ENCODE assay signal across 22 cellular contexts in genomic region chr17:39095309-39095686, GRCh38. TPM values are rescaled to one million over a fixed set of nuclear protein-coding genes. Genes with fewer than 3 reads are reported as not detected.
DNase-seq lines count a peak whose midpoint lies in the region; ATAC-seq and TF ChIP-seq lines count a peak whose summit lies in the region.
"Had no signal": no experiment of that assay in that cellular context is flagged by ENCODE, and none has a peak within 500 bp of the region (broad histone marks: within the 10 kb centered on the region; RNA-seq: fewer than 3 reads in every experiment).

No MANE protein-coding gene starts in this region.

- no peak overlapping the region for H3K9ac ChIP-seq in BLaER1

- peaks cover 9% of the 10 kb centered on the region for H3K27me3 Mint-ChIP-seq in activated T-helper 2 cell treated with anti-CD3 and anti-CD28 coated beads, Interferon-gamma antibody, Interleukin-2, Interleukin-4, amounts not matched to agents 10 μg/mL and 5 μg/mL and 100 μg/mL, durations not matched to agents 14 hours and 24 hours and 36 hours (ENCODE audit: low read depth)
- H3K27me3 Mint-ChIP-seq in nephron progenitor cell (ENCODE audit: low read depth, poor library complexity) = peaks cover 7% of the 10 kb centered on the region

- TF ChIP-seq CTCF in right atrium auricular region (IDR thresholded peaks at IDR 0.05) (no peak), nephron progenitor cell (IDR thresholded peaks at IDR 0.05) (no peak)

- DNase-seq in AG08395 (ENCODE audit: low spot score) (peak; percentile 75), right atrium auricular region (ENCODE audit: low spot score) (no peak), NCI-H2171 treated with DMSO at 0.1 percent for 48 hours (lab: John Stamatoyannopoulos, UW) (no peak), nephron progenitor cell (no peak), NCI-H1105 treated with DMSO at 0.1 percent for 48 hours (lab: John Stamatoyannopoulos, UW) (no peak)
- DNase-seq in activated T-helper 2 cell treated with anti-CD3 and anti-CD28 coated beads, Interferon-gamma antibody, Interleukin-2, Interleukin-4, amounts not matched to agents 10 μg/mL and 5 μg/mL and 100 μg/mL, durations not matched to agents 14 hours and 24 hours and 36 hours (ENCODE audit: low spot score) = no peak
- DNase-seq: anterior cingulate cortex; DMS153; gastrocnemius medialis; H7; left lung; NCI-H1048; NCI-H2081 treated with DMSO at 0.1 percent for 48 hours; NCI-H510A treated with DMSO at 0.1 percent for 48 hours; OCI-M1; sigmoid colon; stimulated activated CD4-positive, alpha-beta T cell treated with anti-CD3 and anti-CD28 coated beads, Interleukin-2, amount 100 ng/mL, for 24 hours; T1000; testis had no signal

- H3K27ac Mint-ChIP-seq in activated T-helper 2 cell treated with anti-CD3 and anti-CD28 coated beads, Interferon-gamma antibody, Interleukin-2, Interleukin-4, amounts not matched to agents 10 μg/mL and 5 μg/mL and 100 μg/mL, durations not matched to agents 14 hours and 24 hours and 36 hours = peak overlapping the region; percentile 50
- H3K27ac Mint-ChIP-seq in nephron progenitor cell = no peak overlapping the region
- H3K27ac Mint-ChIP-seq: B cell had no signal

- H3K9me3 Mint-ChIP-seq in activated T-helper 2 cell treated with anti-CD3 and anti-CD28 coated beads, Interferon-gamma antibody, Interleukin-2, Interleukin-4, amounts not matched to agents 10 μg/mL and 5 μg/mL and 100 μg/mL, durations not matched to agents 14 hours and 24 hours and 36 hours = no peaks in the 10 kb centered on the region
- H3K9me3 Mint-ChIP-seq in nephron progenitor cell = no peaks in the 10 kb centered on the region

- H3K4me3 ChIP-seq in BLaER1 (no peak overlapping the region), right atrium auricular region (no peak overlapping the region)
- H3K4me3 ChIP-seq: gastrocnemius medialis, left lung, sigmoid colon, testis had no signal

- peak overlapping the region; percentile 95 for H3K4me2 ChIP-seq in BLaER1

- ATAC-seq in GM21515 (IDR thresholded peaks at IDR 0.05; ENCODE audit: unreplicated experiment) = no peak
- ATAC-seq: left lung had no signal

- H3K4me3 Mint-ChIP-seq in activated T-helper 2 cell treated with anti-CD3 and anti-CD28 coated beads, Interferon-gamma antibody, Interleukin-2, Interleukin-4, amounts not matched to agents 10 μg/mL and 5 μg/mL and 100 μg/mL, durations not matched to agents 14 hours and 24 hours and 36 hours (ENCODE audit: low read depth) = no peak overlapping the region
- H3K4me3 Mint-ChIP-seq in nephron progenitor cell = no peak overlapping the region

- peaks cover 49% of the 10 kb centered on the region for H3K4me1 Mint-ChIP-seq in activated T-helper 2 cell treated with anti-CD3 and anti-CD28 coated beads, Interferon-gamma antibody, Interleukin-2, Interleukin-4, amounts not matched to agents 10 μg/mL and 5 μg/mL and 100 μg/mL, durations not matched to agents 14 hours and 24 hours and 36 hours (ENCODE audit: low read depth)
- H3K4me1 Mint-ChIP-seq in nephron progenitor cell = peaks cover 75% of the 10 kb centered on the region

- H3K36me3 ChIP-seq in BLaER1 (no peaks in the 10 kb centered on the region), right atrium auricular region (no peaks in the 10 kb centered on the region)
- H3K36me3 ChIP-seq: gastrocnemius medialis, left lung, sigmoid colon had no signal

- H3K27me3 ChIP-seq in BLaER1 (no peaks in the 10 kb centered on the region), right atrium auricular region (no peaks in the 10 kb centered on the region)
- H3K27me3 ChIP-seq: sigmoid colon, testis had no signal

- H4K20me1 ChIP-seq in BLaER1 = no peaks in the 10 kb centered on the region

- H3K36me3 Mint-ChIP-seq in activated T-helper 2 cell treated with anti-CD3 and anti-CD28 coated beads, Interferon-gamma antibody, Interleukin-2, Interleukin-4, amounts not matched to agents 10 μg/mL and 5 μg/mL and 100 μg/mL, durations not matched to agents 14 hours and 24 hours and 36 hours (ENCODE audit: low read depth) = no peaks in the 10 kb centered on the region
- no peaks in the 10 kb centered on the region for H3K36me3 Mint-ChIP-seq in nephron progenitor cell (ENCODE audit: low read depth)

- no peaks in the 10 kb centered on the region for H3K9me3 ChIP-seq in BLaER1
- H3K9me3 ChIP-seq in right atrium auricular region = no peaks in the 10 kb centered on the region
- H3K9me3 ChIP-seq: gastrocnemius medialis, left lung, sigmoid colon, testis had no signal

- H3K27ac ChIP-seq in BLaER1 = no peak overlapping the region
- peak overlapping the region; percentile 48 to 66 for H3K27ac ChIP-seq in right atrium auricular region
- H3K27ac ChIP-seq: testis had no signal

- H3K4me1 ChIP-seq in BLaER1 (peaks cover 100% of the 10 kb centered on the region), right atrium auricular region (peaks cover 0 to 55% of the 10 kb centered on the region in 2 donors)

- intact Hi-C loops in activated T-helper 2 cell treated with anti-CD3 and anti-CD28 coated beads, Interferon-gamma antibody, Interleukin-2, Interleukin-4, amounts not matched to agents 10 μg/mL and 5 μg/mL and 100 μg/mL, durations not matched to agents 14 hours and 24 hours and 36 hours (cut with micrococcal nuclease) = loop anchor here (5.0 kb wide), 1 partner anchor 57 kb away; the partner anchor contains the start of gene PLXDC1

RNA-seq across cellular contexts. Expression of gene PLXDC1, which starts 56.1 kb away (rescaled TPM):
- total RNA-seq in activated T-helper 2 cell treated with anti-CD3 and anti-CD28 coated beads, Interferon-gamma antibody, Interleukin-2, Interleukin-4, amounts not matched to agents 10 μg/mL and 5 μg/mL and 100 μg/mL, durations not matched to agents 14 hours and 24 hours and 36 hours = 0.46 and 1.0 TPM in 2 replicates
- total RNA-seq in right atrium auricular region = 1 to 10 TPM; 4.6 to 9.3 TPM
- total RNA-seq: B cell had no signal
